ENCODE assay signal across 22 cellular contexts in the genomic region with DNA sequence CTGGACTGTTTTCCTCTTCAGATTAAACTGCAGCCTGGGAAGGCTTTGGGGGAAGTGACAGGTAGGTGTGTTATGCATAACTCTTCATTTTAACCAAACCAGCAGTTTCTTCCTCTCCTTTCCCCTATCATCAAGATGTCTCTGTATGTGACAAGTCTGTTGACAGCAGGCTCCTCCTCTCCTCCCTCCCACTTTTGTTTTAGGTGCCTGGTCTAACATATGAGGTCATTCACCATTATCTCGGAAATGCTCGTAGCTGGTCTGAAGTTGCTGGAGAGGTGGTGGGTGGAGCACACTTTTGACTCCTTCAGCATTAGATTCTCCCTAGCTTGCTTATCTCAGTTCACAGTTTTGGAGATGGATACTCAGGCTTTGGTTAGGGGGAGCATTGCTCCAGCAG.
A peak's percentile ranks its signal among the peaks of the same experiment; 100 is the strongest.
DNase-seq lines count a peak whose midpoint lies in the region; ATAC-seq, FAIRE-seq and TF ChIP-seq lines count a peak whose summit lies in the region.
"Had no signal": no experiment of that assay in that cellular context is flagged by ENCODE, and none has a peak within 500 bp of the region (broad histone marks: within the 10 kb centered on the region; RNA-seq: fewer than 3 reads in every experiment).

No MANE protein-coding gene starts in this region.

- no peak for TF ChIP-seq EP300 in K562 (IDR thresholded peaks at IDR 0.05; ENCODE audit: low read length)

- no peak overlapping the region for H3K18ac ChIP-seq in mesendoderm (ENCODE audit: low read length)

- BruUV-seq in K562 (replicated peaks; lab: Mats Ljungman, UMichigan), result no TSS peak

- H4K5ac ChIP-seq in mesendoderm (ENCODE audit: low read length), result no peak overlapping the region

- H2BK120ac ChIP-seq in mesendoderm (ENCODE audit: low read depth, low read length), result no peak overlapping the region

- no peak overlapping the region for H3K4ac ChIP-seq in mesendoderm (ENCODE audit: low read depth, low read length)

- DNase-seq in BE2C (peak; percentile 26), NCI-H2227 treated with DMSO at 0.1 percent for 48 hours (lab: John Stamatoyannopoulos, UW) (peak; percentile 27), K562 (ENCODE audit: extremely low read depth in 1 of 4, low spot score in 3 of 4) (peak; percentile 11 to 38 (median 21)), mesendoderm (peak; percentile 92), NCI-H69 (lab: John Stamatoyannopoulos, UW) (no peak), GDM1 (lab: John Stamatoyannopoulos, UW) (no peak), GOT3 (lab: John Stamatoyannopoulos, UW) (no peak)
- DNase-seq: CD4-positive, alpha-beta T cell; CD8-positive, alpha-beta memory T cell; DMS 273 treated with DMSO at 0.1 percent for 48 hours; DMS79; EL; GM23248; H9 had no signal

- H3K27me3 ChIP-seq in BE2C (no peaks in the 10 kb centered on the region), K562 (ENCODE audit: control insufficient read depth in 2 of 2, insufficient read depth in 2 of 2, low read length in 2 of 2) (peaks cover 0 to 2% of the 10 kb centered on the region in 2 experiments; a peak in 1 of 5 replicates), mesendoderm (ENCODE audit: insufficient read depth, low read length, poor library complexity) (no peaks in the 10 kb centered on the region)
- H3K27me3 ChIP-seq: BLaER1 treated with 17β-estradiol and CSF1 and Interleukin-3, amounts not matched to agents 10 nM and 100 nM had no signal

- 0 out of 2 replicates have a peak, but pooled peaks cover 6% of the 10 kb centered on the region for H3K4me1 ChIP-seq in BE2C
- H3K4me1 ChIP-seq in K562 (replicated peaks in 1 of 2; ENCODE audit: control insufficient read depth in 2 of 2, insufficient read depth in 2 of 2, low read length in 2 of 2), result no peaks in the 10 kb centered on the region; a peak in 1 of 5 replicates
- peaks cover 3% of the 10 kb centered on the region for H3K4me1 ChIP-seq in mesendoderm (ENCODE audit: control insufficient read depth, low read depth, low read length)
- H3K4me1 ChIP-seq: BLaER1 treated with 17β-estradiol and CSF1 and Interleukin-3, amounts not matched to agents 10 nM and 100 nM had no signal

- in situ Hi-C loops in K562 (cut with MboI), result no loop called here

- H2BK5ac ChIP-seq in mesendoderm (ENCODE audit: low read length), result no peak overlapping the region

- H3K36me3 ChIP-seq in BE2C (no peaks in the 10 kb centered on the region), K562 (ENCODE audit: control insufficient read depth, insufficient read depth, low read length) (no peaks in the 10 kb centered on the region), mesendoderm (ENCODE audit: control insufficient read depth, insufficient read depth, low read length) (no peaks in the 10 kb centered on the region)
- H3K36me3 ChIP-seq: BLaER1 treated with 17β-estradiol and CSF1 and Interleukin-3, amounts not matched to agents 10 nM and 100 nM had no signal

- TF ChIP-seq RAD21 in K562 (CRISPR knock-in tag; conservative IDR thresholded peaks at IDR 0.05 in 1 of 2, IDR thresholded peaks at IDR 0.05 in 1 of 2), result no peak

- no peak for TF ChIP-seq POLR2A in K562 (conservative IDR thresholded peaks at IDR 0.05)

- intact Hi-C loops in K562 (cut with micrococcal nuclease), result no loop called here

- no peak overlapping the region for H3K56ac ChIP-seq in mesendoderm (ENCODE audit: low read length)

- peak; percentile 56 for FAIRE-seq in K562 (lab: Jason Lieb, UNC)
- FAIRE-seq: A204.1, D721Med, GM12892, GM19239 had no signal

- H3K27ac ChIP-seq in K562 (ENCODE audit: extremely low read depth, low read depth, low read length), result no peak overlapping the region
- H3K27ac ChIP-seq in mesendoderm (ENCODE audit: low read depth, low read length), result no peak overlapping the region
- H3K27ac ChIP-seq: 22Rv1; BLaER1 treated with 17β-estradiol and CSF1 and Interleukin-3, amounts not matched to agents 10 nM and 100 nM; GM23248 had no signal

- H3K4me3 ChIP-seq in BE2C (ENCODE audit: low read depth, low read length), result no peak overlapping the region
- H3K4me3 ChIP-seq in K562, result no peak overlapping the region
- no peak overlapping the region for H3K4me3 ChIP-seq in mesendoderm (ENCODE audit: low read length)
- H3K4me3 ChIP-seq: BLaER1 treated with 17β-estradiol and CSF1 and Interleukin-3, amounts not matched to agents 10 nM and 100 nM; GM23248 had no signal

- no peak overlapping the region for H2BK15ac ChIP-seq in mesendoderm (replicated peaks; ENCODE audit: low read depth)

- no peak overlapping the region for H2AK5ac ChIP-seq in mesendoderm (ENCODE audit: low read length)

- H3K4me2 ChIP-seq in K562 (ENCODE audit: insufficient read depth, low read length), result no peak overlapping the region
- H3K4me2 ChIP-seq in mesendoderm (ENCODE audit: low read length), result no peak overlapping the region
- H3K4me2 ChIP-seq: BLaER1 treated with 17β-estradiol and CSF1 and Interleukin-3, amounts not matched to agents 10 nM and 100 nM had no signal

- TF ChIP-seq CTCF in BE2C (IDR thresholded peaks at IDR 0.05; ENCODE audit: low read depth, low read length) (no peak), K562 (IDR thresholded peaks at IDR 0.05 in 2 of 3, conservative IDR thresholded peaks at IDR 0.05 in 1 of 3; ENCODE audit: insufficient read depth in 2 of 3, low read depth in 1 of 3, low read length in 3 of 3) (no peak)

- CTCF ChIA-PET in K562 (lab: Yijun Ruan, JAX; ENCODE audit: low intra/inter-chr PET ratio), result interaction anchor here (0.7 kb wide), 1 partner anchor 166 kb away, joined by 3 read pairs; no protein-coding TSS in a partner anchor

- H3K9me1 ChIP-seq in K562 (ENCODE audit: control insufficient read depth, insufficient read depth, low read length), result no peaks in the 10 kb centered on the region

- no peaks in the 10 kb centered on the region for H4K20me1 ChIP-seq in K562 (replicated peaks; ENCODE audit: control insufficient read depth, insufficient read depth, low read length)
- H4K20me1 ChIP-seq: BLaER1 treated with 17β-estradiol and CSF1 and Interleukin-3, amounts not matched to agents 10 nM and 100 nM had no signal

- no peak overlapping the region for H3K9ac ChIP-seq in K562 (ENCODE audit: insufficient read depth in 1 of 2, low read depth in 2 of 2, low read length in 2 of 2)
- no peak overlapping the region for H3K9ac ChIP-seq in mesendoderm (ENCODE audit: low read length)
- H3K9ac ChIP-seq: BLaER1 treated with 17β-estradiol and CSF1 and Interleukin-3, amounts not matched to agents 10 nM and 100 nM; GM23248 had no signal

- ATAC-seq in K562 (peak; percentile 68; the same call in 2 of the 3 replicates), HG02610 (IDR thresholded peaks at IDR 0.05; ENCODE audit: unreplicated experiment) (no peak)
- ATAC-seq: HCT116 had no signal

- no peak overlapping the region for H2AFZ ChIP-seq in K562 (ENCODE audit: low read depth, low read length)
- H2AFZ ChIP-seq: GM23248 had no signal

- H3K79me2 ChIP-seq in K562 (ENCODE audit: control insufficient read depth, insufficient read depth, low read length) (no peaks in the 10 kb centered on the region), mesendoderm (ENCODE audit: control insufficient read depth, insufficient read depth, low read length) (no peaks in the 10 kb centered on the region)

- whole genome bisulfite sequencing in K562 (ENCODE audit: insufficient coverage, low coverage, missing lambda C conversion rate), result 0% methylated on average over 2 of the region's 2 CpGs
- WGBS in mesendoderm (ENCODE audit: extremely low coverage, insufficient coverage, low lambda C conversion rate), result no CpG with 5 or more reads among the region's 2 CpGs

- POLR2A ChIA-PET in K562 (lab: Yijun Ruan, JAX), result interaction anchor here (0.6 to 0.7 kb wide), 2 partner anchors 254 to 271 kb away, joined by 3 to 4 read pairs; no protein-coding TSS in a partner anchor

- H3K79me1 ChIP-seq in mesendoderm (ENCODE audit: low read length), result no peaks in the 10 kb centered on the region

- H4K8ac ChIP-seq in mesendoderm (ENCODE audit: low read depth, low read length), result no peak overlapping the region

- H3K9me3 ChIP-seq in BE2C (no peaks in the 10 kb centered on the region), K562 (replicated peaks; ENCODE audit: control insufficient read depth, insufficient read depth, low read depth, low read length) (no peaks in the 10 kb centered on the region)
- H3K9me3 ChIP-seq: BLaER1 treated with 17β-estradiol and CSF1 and Interleukin-3, amounts not matched to agents 10 nM and 100 nM had no signal

- no peak overlapping the region for H3K23ac ChIP-seq in mesendoderm (ENCODE audit: low read length)

TF ChIP-seq in K562, 482 proteins besides CTCF, POLR2A, EP300 and RAD21 (continues in another document):
- TF ChIP-seq ZNF764 (CRISPR knock-in tag; IDR thresholded peaks at IDR 0.05; ENCODE audit: low read depth) (no peak), JUND (IDR thresholded peaks at IDR 0.05; ENCODE audit: borderline replicate concordance, low read depth, low read length) (no peak), JUND (tag; IDR thresholded peaks at IDR 0.05; ENCODE audit: borderline replicate concordance, low read depth, low read length) (peak; percentile 56; the same call in 1 of the 3 replicates), CEBPB (tag; IDR thresholded peaks at IDR 0.05) (no peak), PHB2 (IDR thresholded peaks at IDR 0.05; ENCODE audit: low read depth) (no peak), ZNF239 (CRISPR knock-in tag; IDR thresholded peaks at IDR 0.05) (no peak), ZBTB7A (IDR thresholded peaks at IDR 0.05; ENCODE audit: borderline replicate concordance, control insufficient read depth, low read depth, low read length) (no peak), LCOR (CRISPR knock-in tag; IDR thresholded peaks at IDR 0.05) (no peak), FUS (optimal IDR thresholded peaks at IDR 0.05; ENCODE audit: low read depth, low read length) (no peak), ZFP36 (IDR thresholded peaks at IDR 0.05; ENCODE audit: low read depth, low read length, partially characterized antibody) (no peak), PHB (CRISPR knock-in tag; IDR thresholded peaks at IDR 0.05) (no peak), SRF (CRISPR knock-in tag; IDR thresholded peaks at IDR 0.05) (no peak), TAL1 (IDR thresholded peaks at IDR 0.05) (no peak)
- TF ChIP-seq, protein P1, sequence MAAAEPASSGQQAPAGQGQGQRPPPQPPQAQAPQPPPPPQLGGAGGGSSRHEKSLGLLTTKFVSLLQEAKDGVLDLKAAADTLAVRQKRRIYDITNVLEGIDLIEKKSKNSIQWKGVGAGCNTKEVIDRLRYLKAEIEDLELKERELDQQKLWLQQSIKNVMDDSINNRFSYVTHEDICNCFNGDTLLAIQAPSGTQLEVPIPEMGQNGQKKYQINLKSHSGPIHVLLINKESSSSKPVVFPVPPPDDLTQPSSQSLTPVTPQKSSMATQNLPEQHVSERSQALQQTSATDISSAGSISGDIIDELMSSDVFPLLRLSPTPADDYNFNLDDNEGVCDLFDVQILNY (CRISPR knock-in tag; IDR thresholded peaks at IDR 0.05), result no peak
- TF ChIP-seq, protein P2, sequence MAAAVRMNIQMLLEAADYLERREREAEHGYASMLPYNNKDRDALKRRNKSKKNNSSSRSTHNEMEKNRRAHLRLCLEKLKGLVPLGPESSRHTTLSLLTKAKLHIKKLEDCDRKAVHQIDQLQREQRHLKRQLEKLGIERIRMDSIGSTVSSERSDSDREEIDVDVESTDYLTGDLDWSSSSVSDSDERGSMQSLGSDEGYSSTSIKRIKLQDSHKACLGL (CRISPR knock-in tag; IDR thresholded peaks at IDR 0.05; ENCODE audit: borderline replicate concordance, poor library complexity, severe bottlenecking), result no peak

Comparison
In these comparisons a context has a peak if more than half of its experiments do, and no peak if none do; other contexts are left out.
1. DNase-seq: peak in BE2C (single experiment), NCI-H2227 treated with DMSO at 0.1 percent for 48 hours (single experiment), K562 (4 of 4) and mesendoderm (single experiment); none in NCI-H69 (single experiment), GDM1 (single experiment) and GOT3 (single experiment).